ENCODE assay signal across 17 cellular contexts in genomic region chr16:14020141-14020540, GRCh38.
"Had no signal": no experiment of that assay in that cellular context is flagged by ENCODE, and none has a peak within 500 bp of the region (broad histone marks: within the 10 kb centered on the region; RNA-seq: fewer than 3 reads in every experiment).

No MANE protein-coding gene starts in this region.

- H3K27ac ChIP-seq: breast epithelium, hepatocyte, ovary, upper lobe of left lung had no signal

- DNase-seq: activated CD4-positive, alpha-beta T cell treated with anti-CD3 and anti-CD28 coated beads, Interleukin-2, amount 50 U/mL, for 4 hours; activated gamma-delta T cell; activated naive CD8-positive, alpha-beta T cell treated with anti-CD3 and anti-CD28 coated beads for 36 hours; activated T-cell treated with anti-CD3 and anti-CD28 coated beads, Interleukin-2, amount 50 U/mL, for 4 hours; aorta; dermis blood vessel endothelial cell; endodermal cell; erythroblast; kidney; left ventricle myocardium superior; mesendoderm; nephron progenitor cell; ovary; stimulated activated CD4-positive, alpha-beta T cell treated with anti-CD3 and anti-CD28 coated beads, Interleukin-2, amount 100 ng/mL, for 48 hours; upper lobe of left lung had no signal

- ATAC-seq: activated T-cell treated with anti-CD3 and anti-CD28 coated beads, Interleukin-2, amount 50 U/mL, for 4 hours; left ventricle myocardium superior had no signal
